1 cellular context compared by ENCODE assay signal in the genomic region with DNA sequence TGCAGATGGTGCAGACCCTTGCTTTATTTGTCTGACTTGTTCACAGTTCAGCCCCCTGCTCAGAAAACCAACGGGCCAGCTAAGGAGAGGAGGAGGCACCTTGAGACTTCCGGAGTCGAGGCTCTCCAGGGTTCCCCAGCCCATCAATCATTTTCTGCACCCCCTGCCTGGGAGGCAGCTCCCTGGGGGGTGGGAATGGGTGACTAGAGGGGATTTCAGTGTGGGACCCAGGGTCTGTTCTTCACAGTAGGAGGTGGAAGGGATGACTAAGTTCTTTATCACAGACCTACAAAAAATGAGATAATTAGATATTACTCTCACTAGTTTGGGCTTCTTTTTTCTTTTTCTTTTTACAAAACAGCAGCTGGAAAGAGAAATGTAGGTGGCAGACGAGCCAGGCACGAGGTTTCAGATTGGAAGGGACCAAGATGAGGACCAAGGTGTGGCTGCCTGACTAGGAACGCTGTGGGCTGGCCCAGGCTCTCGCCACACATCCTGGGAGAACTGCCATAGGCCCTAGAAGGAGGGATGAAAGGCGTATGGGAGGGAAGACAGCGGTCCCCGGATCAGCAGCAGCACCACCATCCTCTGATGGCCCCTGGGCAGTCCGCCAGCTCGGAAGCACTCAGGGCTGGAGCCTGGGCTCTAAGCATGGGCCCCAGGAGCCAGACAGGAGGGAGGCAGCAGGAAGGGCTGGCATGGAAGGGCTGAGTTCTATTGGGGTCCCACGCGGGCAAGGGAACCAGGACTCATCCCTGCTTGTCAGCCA.
TF ChIP-seq lines count a peak whose summit lies in the region.

No MANE protein-coding gene starts in this region.

TF ChIP-seq in H1, 55 proteins besides CTCF, POLR2A, EP300 and RAD21:
- no peak for TF ChIP-seq JUN (IDR thresholded peaks at IDR 0.05; ENCODE audit: low read depth, low read length)
- no peak for TF ChIP-seq HDAC2 (IDR thresholded peaks at IDR 0.05; ENCODE audit: borderline replicate concordance in 1 of 2, low read depth in 2 of 2, low read length in 2 of 2)
- no peak for TF ChIP-seq KDM1A (IDR thresholded peaks at IDR 0.05; ENCODE audit: borderline replicate concordance, low read length)
- TF ChIP-seq SP4 (IDR thresholded peaks at IDR 0.05; ENCODE audit: low read length): no peak
- no peak for TF ChIP-seq ZNF274 (IDR thresholded peaks at IDR 0.05; ENCODE audit: borderline replicate concordance, extremely low read depth, low read length)
- no peak for TF ChIP-seq SAP30 (IDR thresholded peaks at IDR 0.05; ENCODE audit: insufficient read depth, insufficient replicate concordance, low read length)
- no peak for TF ChIP-seq EGR1 (IDR thresholded peaks at IDR 0.05; ENCODE audit: borderline replicate concordance, low read depth, low read length)
- TF ChIP-seq MAX (IDR thresholded peaks at IDR 0.05): no peak
- TF ChIP-seq FOSL1 (IDR thresholded peaks at IDR 0.05; ENCODE audit: insufficient read depth, low read depth, low read length): no peak
- TF ChIP-seq CTBP2 (IDR thresholded peaks at IDR 0.05; ENCODE audit: borderline replicate concordance, insufficient read depth, insufficient read length, low read length): no peak
- no peak for TF ChIP-seq TBP (IDR thresholded peaks at IDR 0.05; ENCODE audit: low read depth, low read length)
- TF ChIP-seq EZH2 (IDR thresholded peaks at IDR 0.05; ENCODE audit: low read depth, low read length, severe bottlenecking): no peak
- no peak for TF ChIP-seq ATF3 (IDR thresholded peaks at IDR 0.05; ENCODE audit: insufficient read depth, low read depth, low read length)
- TF ChIP-seq SRF (IDR thresholded peaks at IDR 0.05; ENCODE audit: low read depth, low read length): no peak
- TF ChIP-seq KDM5A (IDR thresholded peaks at IDR 0.05; ENCODE audit: low read length): no peak
- TF ChIP-seq POU5F1 (IDR thresholded peaks at IDR 0.05; ENCODE audit: low read depth, low read length): no peak
- TF ChIP-seq KDM4A (IDR thresholded peaks at IDR 0.05; ENCODE audit: low read depth, low read length, severe bottlenecking): no peak
- TF ChIP-seq GTF2F1 (IDR thresholded peaks at IDR 0.05; ENCODE audit: borderline replicate concordance, low read depth, low read length): no peak
- TF ChIP-seq NRF1 (IDR thresholded peaks at IDR 0.05; ENCODE audit: low read depth, low read length): no peak
